Comparison of ENCODE assay signal across 13 cellular contexts in the genomic region with DNA sequence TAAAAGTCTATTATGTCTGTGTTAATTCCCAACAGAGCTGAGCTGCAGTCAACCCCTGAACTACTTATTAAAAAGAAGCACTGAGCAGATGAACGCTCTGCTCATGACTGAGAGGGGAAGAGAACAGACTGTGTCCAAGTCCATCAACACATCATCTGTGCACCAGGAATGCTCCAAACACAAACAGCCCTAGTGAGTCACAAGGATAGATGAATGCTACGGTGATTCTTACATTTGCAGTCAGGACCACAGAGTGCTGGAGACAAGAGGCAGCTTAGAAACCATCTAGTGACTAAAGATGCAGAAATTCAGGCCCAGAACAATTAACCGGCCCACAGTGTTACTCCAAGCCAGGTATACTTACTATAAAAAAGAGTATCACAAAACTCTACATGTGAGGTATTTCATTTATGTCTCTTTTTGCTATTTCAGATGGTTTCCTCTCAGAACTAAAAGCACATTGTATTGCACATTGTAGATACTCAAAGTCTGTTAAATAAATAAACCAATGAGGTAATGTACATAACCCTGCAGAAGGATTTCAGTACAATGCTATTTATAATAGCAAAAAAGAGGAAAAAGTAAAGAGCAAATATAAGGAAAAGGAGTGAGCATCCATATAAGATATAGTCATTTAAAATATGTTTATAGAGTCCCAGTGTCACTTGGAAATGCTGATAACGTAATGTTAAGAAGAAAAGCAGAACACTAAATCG.
DNase-seq lines count a peak whose midpoint lies in the region; ATAC-seq and TF ChIP-seq lines count a peak whose summit lies in the region.
"Had no signal": no experiment of that assay in that cellular context is flagged by ENCODE, and none has a peak within 500 bp of the region (broad histone marks: within the 10 kb centered on the region; RNA-seq: fewer than 3 reads in every experiment).

No MANE protein-coding gene starts in this region.

- 64% methylated on average over 5 of the region's 5 CpGs for WGBS in right cardiac atrium

- H3K27ac ChIP-seq in right cardiac atrium (ENCODE audit: low read length) = no peak overlapping the region

- intact Hi-C loops in right cardiac atrium (cut with DNase I) = no loop called here

- in situ Hi-C loops in astrocyte of the cerebellum (cut with HindIII; ENCODE audit: low sequenced_read_pairs) = no loop called here

- ATAC-seq in right cardiac atrium (no peak), HG02763 (IDR thresholded peaks at IDR 0.05; ENCODE audit: unreplicated experiment) (no peak)
- no peak for ATAC-seq in activated CD4-positive, CD25-positive, alpha-beta regulatory T cell treated with anti-CD3 and anti-CD28 coated beads, Interleukin-2, amount 50 U/mL, for 24 hours
- ATAC-seq: activated CD8-positive, alpha-beta T cell treated with anti-CD3 and anti-CD28 coated beads, Interleukin-2, amount 10 ng/mL, durations not matched to agents 7 days and 5 days; GM12878; stimulated activated effector memory CD8-positive, alpha-beta T cell treated with anti-CD3 and anti-CD28 coated beads, Interleukin-12 subunit alpha, Interleukin-12 subunit beta, amount 100 ng/mL, for 72 hours had no signal

- H3K9me3 ChIP-seq in right cardiac atrium (ENCODE audit: control insufficient read depth, low read length) = no peaks in the 10 kb centered on the region
- H3K9me3 ChIP-seq: gastrocnemius medialis had no signal

- CTCF ChIA-PET in AG04449 (lab: Yijun Ruan, JAX) = interaction anchor here (1.0 to 1.4 kb wide), 2 partner anchors 11 to 165 kb away, joined by 5 read pairs; no protein-coding TSS in a partner anchor

- POLR2A ChIA-PET in AG04449 (lab: Yijun Ruan, JAX) = no interaction called here

- no peaks in the 10 kb centered on the region for H3K4me1 ChIP-seq in right cardiac atrium (ENCODE audit: control insufficient read depth, insufficient read depth, low read length)

- H3K4me3 ChIP-seq in AG04449 (ENCODE audit: low read depth, low read length) (no peak overlapping the region), astrocyte of the cerebellum (ENCODE audit: low read depth, low read length) (no peak overlapping the region), right cardiac atrium (ENCODE audit: low read length) (no peak overlapping the region)
- H3K4me3 ChIP-seq: gastrocnemius medialis, GM12878 had no signal

- no peaks in the 10 kb centered on the region for H3K27me3 ChIP-seq in right cardiac atrium (ENCODE audit: control insufficient read depth, insufficient read depth)
- H3K27me3 ChIP-seq: gastrocnemius medialis had no signal

- no peak for TF ChIP-seq CTCF in AG04449 (IDR thresholded peaks at IDR 0.05; ENCODE audit: insufficient read depth, low read length, missing control alignments)
- no peak for TF ChIP-seq CTCF in astrocyte of the cerebellum (IDR thresholded peaks at IDR 0.05; ENCODE audit: low read depth, low read length, missing control alignments)

- peak; percentile 67 for DNase-seq in AG04449 (ENCODE audit: low read depth, low spot score)
- peak; percentile 67 for DNase-seq in HS-5 (ENCODE audit: low read depth)
- DNase-seq in astrocyte of the cerebellum (ENCODE audit: low read depth) = peak; percentile 78
- DNase-seq in islet precursor cell = peak; percentile 87
- DNase-seq in right cardiac atrium = no peak
- DNase-seq in GDM1 (lab: John Stamatoyannopoulos, UW) = no peak
- DNase-seq: activated CD8-positive, alpha-beta T cell treated with anti-CD3 and anti-CD28 coated beads, Interleukin-2, amount 10 ng/mL, durations not matched to agents 7 days and 5 days; AML-193; gastrocnemius medialis had no signal

Comparison
In these comparisons a context has a peak if more than half of its experiments do, and no peak if none do; other contexts are left out.
1. DNase-seq: peak in AG04449 (single experiment), HS-5 (single experiment), astrocyte of the cerebellum (single experiment) and islet precursor cell (single experiment); none in right cardiac atrium (0 of 3) and GDM1 (single experiment).